ENCODE assay signal across 8 cellular contexts in genomic region chr7:90152642-90153253, GRCh38. TPM values are rescaled to one million over a fixed set of nuclear protein-coding genes. Genes with fewer than 3 reads are reported as not detected.
DNase-seq lines count a peak whose midpoint lies in the region; ATAC-seq and TF ChIP-seq lines count a peak whose summit lies in the region.
"Not testable (repeated sequence)": the region's sequence is repeated elsewhere in the genome, so short reads cannot be mapped to it uniquely, and the experiment has no call there.

No MANE protein-coding gene starts in this region.

- CTCF ChIA-PET in BJ (lab: Yijun Ruan, JAX): interaction anchor here (0.7 to 3.2 kb wide), 10 partner anchors 59 to 276 kb away, joined by 3 to 13 read pairs (median 4); partner anchors contain the start of gene STEAP2

- TF ChIP-seq RAD21 in liver (IDR thresholded peaks at IDR 0.05): peak; percentile 76 to 78

- H3K79me2 ChIP-seq in smooth muscle cell (ENCODE audit: low read depth): not testable (repeated sequence)

- DNase-seq in BJ (ENCODE audit: low read depth); smooth muscle cell (lab: John Stamatoyannopoulos, UW; ENCODE audit: unreplicated experiment): not testable (repeated sequence)
- peak; percentile 78 for DNase-seq in LHCN-M2 (ENCODE audit: low read depth)
- peak; percentile 77 for DNase-seq in NCI-H748 (lab: John Stamatoyannopoulos, UW; ENCODE audit: unreplicated experiment)
- peak; percentile 51 for DNase-seq in epithelial cell of proximal tubule (ENCODE audit: low read depth)

- not testable (repeated sequence) for H3K36me3 ChIP-seq in BJ (ENCODE audit: control insufficient read depth, insufficient read depth, low read length); liver (ENCODE audit: control insufficient read depth in 4 of 4, insufficient read depth in 3 of 4, low read depth in 1 of 4, low read length in 3 of 4); smooth muscle cell (ENCODE audit: low read depth)

- POLR2A ChIA-PET in BJ (lab: Charles Lee): not testable (repeated sequence)

- H3K27me3 ChIP-seq in BJ (ENCODE audit: control insufficient read depth, insufficient read depth, low read length); liver (ENCODE audit: control insufficient read depth in 4 of 4, insufficient read depth in 4 of 4, low read length in 3 of 4); smooth muscle cell (ENCODE audit: low read depth): not testable (repeated sequence)

- not testable (repeated sequence) for H3K9ac ChIP-seq in liver (ENCODE audit: low read depth in 1 of 2, low read length in 2 of 2); smooth muscle cell (ENCODE audit: low read depth)

- peak; percentile 42; the same call in 1 of the 2 replicates for TF ChIP-seq CTCF in BJ (IDR thresholded peaks at IDR 0.05; ENCODE audit: insufficient read depth, low read depth, low read length)
- TF ChIP-seq CTCF in VCaP (conservative IDR thresholded peaks at IDR 0.05): peak; percentile 75
- peak; percentile 55 for TF ChIP-seq CTCF in epithelial cell of proximal tubule (conservative IDR thresholded peaks at IDR 0.05; ENCODE audit: low read depth, low read length)
- TF ChIP-seq CTCF in liver (IDR thresholded peaks at IDR 0.05; ENCODE audit: low read depth, low read length, missing input control): peak; percentile 53
- TF ChIP-seq CTCF in smooth muscle cell (IDR thresholded peaks at IDR 0.05; ENCODE audit: borderline replicate concordance, insufficient read depth, poor library complexity, severe bottlenecking): peak; percentile 63

- H2AFZ ChIP-seq in smooth muscle cell (ENCODE audit: low read depth): not testable (repeated sequence)

- not testable (repeated sequence) for H3K9me3 ChIP-seq in liver (ENCODE audit: control insufficient read depth in 4 of 4, low read length in 3 of 4); smooth muscle cell (replicated peaks; ENCODE audit: low read depth)

- WGBS in liver: 27% methylated on average over 9 of the region's 9 CpGs
- 31% methylated on average over 9 of the region's 9 CpGs for WGBS in smooth muscle cell (ENCODE audit: low lambda C conversion rate)

- H3K4me2 ChIP-seq in smooth muscle cell: not testable (repeated sequence)

- H3K4me1 ChIP-seq in liver (ENCODE audit: control insufficient read depth in 4 of 4, insufficient read depth in 4 of 4, low read length in 3 of 4); smooth muscle cell (ENCODE audit: low read depth): not testable (repeated sequence)

- H3K4me3 ChIP-seq in BJ (ENCODE audit: low read depth, low read length); epithelial cell of proximal tubule (ENCODE audit: low read depth, low read length); liver (ENCODE audit: low read depth in 1 of 3, low read length in 3 of 3); smooth muscle cell: not testable (repeated sequence)

- not testable (repeated sequence) for H4K20me1 ChIP-seq in smooth muscle cell (ENCODE audit: low read depth)

- H3K27ac ChIP-seq in VCaP: peak overlapping the region; percentile 98
- not testable (repeated sequence) for H3K27ac ChIP-seq in liver (ENCODE audit: low read depth in 1 of 2, low read length in 2 of 2); smooth muscle cell (ENCODE audit: low read depth)

- peak; percentile 17 for ATAC-seq in GM18511 (IDR thresholded peaks at IDR 0.05; ENCODE audit: unreplicated experiment)

- not testable (repeated sequence) for H3F3A ChIP-seq in smooth muscle cell (ENCODE audit: low read depth)

RNA-seq across cellular contexts. Expression of gene STEAP1, which starts 1.5 kb away (rescaled TPM):
- polyA plus RNA-seq in BJ (2011; rRNA removed) (2.7 and 6.9 TPM in 2 replicates), liver (10 to 100 TPM; 20.0 to 30.8 TPM), smooth muscle cell (0.48 and 0.93 TPM in 2 replicates)
- 0.67 and 1.2 TPM in 2 replicates for polyA minus RNA-seq in BJ (2011; rRNA and poly(A)+ RNA removed)
- total RNA-seq in LHCN-M2 (2014; rRNA removed) (33.7 and 41.3 TPM in 2 replicates), epithelial cell of proximal tubule (3.4 and 8.0 TPM in 2 replicates), liver (10 to 100 TPM; 28.5 to 37.1 TPM), smooth muscle cell (2.1 and 6.9 TPM in 2 replicates)
- polyA plus RNA-seq in LHCN-M2 (2012): 4.9 TPM

RNA-seq across cellular contexts. Expression of gene STEAP2, which starts 58.8 kb away (rescaled TPM):
- polyA plus RNA-seq in BJ (2011; rRNA removed) (2.1 and 5.1 TPM in 2 replicates), liver (1 to 10 TPM; 1.2 to 2.3 TPM), smooth muscle cell (0.28 TPM in 1 of 2 replicates, not detected in the other)
- polyA minus RNA-seq in BJ (2011; rRNA and poly(A)+ RNA removed): 2.9 and 3.1 TPM in 2 replicates
- total RNA-seq in LHCN-M2 (2014; rRNA removed) (11.4 and 23.9 TPM in 2 replicates), epithelial cell of proximal tubule (2.1 and 2.7 TPM in 2 replicates), liver (10 to 100 TPM in 1 of 2 donors, 1 to 10 TPM in 1; 8.0 to 25.9 TPM), smooth muscle cell (0.58 and 1.0 TPM in 2 replicates)
- polyA plus RNA-seq in LHCN-M2 (2012): 1.1 TPM
